ENCODE assay signal across 8 cellular contexts in the genomic region with DNA sequence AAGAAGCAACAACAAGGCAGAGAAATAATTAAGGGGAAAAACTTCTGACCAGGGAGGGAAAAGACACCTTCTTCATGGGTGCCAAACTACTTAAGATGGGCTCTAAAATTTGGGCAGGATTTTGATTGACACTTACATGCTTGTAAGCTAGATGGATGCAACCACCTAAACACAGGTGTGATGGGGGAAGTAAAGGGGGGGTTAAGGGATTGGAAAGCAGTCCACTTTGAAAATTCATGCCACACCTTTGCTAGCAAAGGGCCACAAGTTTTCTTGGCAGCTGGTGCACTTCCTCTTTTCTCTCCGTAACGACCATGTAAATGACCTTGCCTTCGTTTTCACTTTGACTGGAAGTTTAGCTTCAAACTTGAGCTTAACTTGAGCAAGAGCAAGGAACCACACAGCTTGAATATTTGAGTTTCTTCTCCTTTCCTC. TPM values are rescaled to one million over a fixed set of nuclear protein-coding genes. Genes with fewer than 3 reads are reported as not detected.
DNase-seq lines count a peak whose midpoint lies in the region; ATAC-seq and TF ChIP-seq lines count a peak whose summit lies in the region.

No MANE protein-coding gene starts in this region.

- no peaks in the 10 kb centered on the region for H3K27me3 ChIP-seq in MM.1S (replicated peaks; ENCODE audit: insufficient read depth, low read length)
- no peaks in the 10 kb centered on the region for H3K27me3 ChIP-seq in right cardiac atrium (ENCODE audit: control insufficient read depth, insufficient read depth)
- H3K27me3 ChIP-seq in mesendoderm (ENCODE audit: insufficient read depth, low read length, poor library complexity): no peaks in the 10 kb centered on the region
- no peaks in the 10 kb centered on the region for H3K27me3 ChIP-seq in aorta (ENCODE audit: control insufficient read depth in 1 of 2, insufficient read depth in 2 of 2, low read length in 1 of 2)

- H3F3A ChIP-seq in MM.1S (ENCODE audit: insufficient read depth, low read length): peaks cover 22% of the 10 kb centered on the region

- peak overlapping the region; percentile 77 for H2AFZ ChIP-seq in MM.1S (ENCODE audit: low read length)

- no peaks in the 10 kb centered on the region for H3K36me3 Mint-ChIP-seq in MCF 10A (ENCODE audit: insufficient read depth, unreplicated experiment)

- no peaks in the 10 kb centered on the region for H3K4me1 Mint-ChIP-seq in MCF 10A (ENCODE audit: insufficient read depth, unreplicated experiment)

- H3K79me1 ChIP-seq in mesendoderm (ENCODE audit: low read length): no peaks in the 10 kb centered on the region

- no peak overlapping the region for H2BK15ac ChIP-seq in mesendoderm (replicated peaks; ENCODE audit: low read depth)

- TF ChIP-seq CTCF in MM.1S (IDR thresholded peaks at IDR 0.05; ENCODE audit: low read length): no peak
- TF ChIP-seq CTCF in MCF 10A (IDR thresholded peaks at IDR 0.05; ENCODE audit: unreplicated experiment): no peak

- H3K4me3 ChIP-seq in MM.1S (ENCODE audit: low read length) (peak overlapping the region; percentile 49), right cardiac atrium (ENCODE audit: low read length) (no peak overlapping the region), mesendoderm (ENCODE audit: low read length) (no peak overlapping the region), aorta (ENCODE audit: low read length in 2 of 2) (no peak overlapping the region)

- POLR2A ChIA-PET in MCF 10A (lab: Yijun Ruan, JAX): interaction anchor here (1.2 to 1.6 kb wide), 2 partner anchors 13 to 42 kb away, joined by 5 read pairs; a partner anchor contains a TSS

- H3K18ac ChIP-seq in mesendoderm (ENCODE audit: low read length): no peak overlapping the region

- H2AK5ac ChIP-seq in mesendoderm (ENCODE audit: low read length): no peak overlapping the region

- H3K23ac ChIP-seq in mesendoderm (ENCODE audit: low read length): no peak overlapping the region

- H3K56ac ChIP-seq in mesendoderm (ENCODE audit: low read length): no peak overlapping the region

- CTCF ChIA-PET in MCF 10A (lab: Yijun Ruan, JAX): no interaction called here

- H3K9ac ChIP-seq in MM.1S (ENCODE audit: low read length) (peak overlapping the region; percentile 52), mesendoderm (ENCODE audit: low read length) (no peak overlapping the region)

- ATAC-seq in GM18508 (IDR thresholded peaks at IDR 0.05; ENCODE audit: insufficient read depth, unreplicated experiment): peak; percentile 89
- peak; percentile 95 for ATAC-seq in GM21737 (IDR thresholded peaks at IDR 0.05; ENCODE audit: unreplicated experiment)
- ATAC-seq in right cardiac atrium: no peak
- ATAC-seq in aorta (ENCODE audit: low FRiP score): no peak

- H3K36me3 ChIP-seq in MM.1S (replicated peaks; ENCODE audit: insufficient read depth, low read length) (no peaks in the 10 kb centered on the region), mesendoderm (ENCODE audit: control insufficient read depth, insufficient read depth, low read length) (no peaks in the 10 kb centered on the region), aorta (ENCODE audit: control insufficient read depth in 1 of 2, insufficient read depth in 2 of 2, low read length in 1 of 2) (no peaks in the 10 kb centered on the region)

- no peaks in the 10 kb centered on the region for H3K9me3 Mint-ChIP-seq in MCF 10A (ENCODE audit: unreplicated experiment)

- H2BK120ac ChIP-seq in mesendoderm (ENCODE audit: low read depth, low read length): no peak overlapping the region

- intact Hi-C loops in right cardiac atrium (cut with DNase I): no loop called here
- intact Hi-C loops in MCF 10A (cut with micrococcal nuclease): no loop called here
- intact Hi-C loops in aorta (cut with DNase I): no loop called here

- BruUV-seq in MCF 10A (replicated peaks; lab: Mats Ljungman, UMichigan): no TSS peak

- no peak overlapping the region for H3K4me3 Mint-ChIP-seq in MCF 10A (ENCODE audit: unreplicated experiment)

- DNase-seq in MM.1S (peak; percentile 83), right cardiac atrium (no peak), mesendoderm (no peak), NCI-H1930 (lab: John Stamatoyannopoulos, UW) (no peak), MCF 10A (ENCODE audit: unreplicated experiment) (no peak), aorta (no peak)

- H3K27ac ChIP-seq in MM.1S (ENCODE audit: low read length): peak overlapping the region; percentile 79
- peak overlapping the region; percentile 51 for H3K27ac ChIP-seq in right cardiac atrium (ENCODE audit: low read length)
- H3K27ac ChIP-seq in mesendoderm (ENCODE audit: low read depth, low read length): no peak overlapping the region
- H3K27ac ChIP-seq in aorta (ENCODE audit: low read depth in 1 of 2, low read length in 2 of 2): no peak overlapping the region

- no peaks in the 10 kb centered on the region for H4K20me1 ChIP-seq in MM.1S (ENCODE audit: insufficient read depth, low read length)

- peaks cover 18% of the 10 kb centered on the region for H3K4me1 ChIP-seq in MM.1S (ENCODE audit: low read length)
- H3K4me1 ChIP-seq in right cardiac atrium (ENCODE audit: control insufficient read depth, insufficient read depth, low read length): no peaks in the 10 kb centered on the region
- H3K4me1 ChIP-seq in mesendoderm (ENCODE audit: control insufficient read depth, low read depth, low read length): no peaks in the 10 kb centered on the region
- no peaks in the 10 kb centered on the region for H3K4me1 ChIP-seq in aorta (ENCODE audit: control insufficient read depth in 1 of 2, insufficient read depth in 2 of 2, low read length in 2 of 2)

- H3K4me2 ChIP-seq in MM.1S (ENCODE audit: low read depth, low read length) (peak overlapping the region; percentile 78), mesendoderm (ENCODE audit: low read length) (no peak overlapping the region)

- no peak overlapping the region for H4K8ac ChIP-seq in mesendoderm (ENCODE audit: low read depth, low read length)

- H3K4ac ChIP-seq in mesendoderm (ENCODE audit: low read depth, low read length): no peak overlapping the region

- H3K79me2 ChIP-seq in MM.1S (ENCODE audit: low read length) (no peaks in the 10 kb centered on the region), mesendoderm (ENCODE audit: control insufficient read depth, insufficient read depth, low read length) (no peaks in the 10 kb centered on the region)

- no peak overlapping the region for H3K27ac Mint-ChIP-seq in MCF 10A (ENCODE audit: low read depth, unreplicated experiment)

- no peak overlapping the region for H4K5ac ChIP-seq in mesendoderm (ENCODE audit: low read length)

- H2BK5ac ChIP-seq in mesendoderm (ENCODE audit: low read length): no peak overlapping the region

- 11% methylated on average over 3 of the region's 3 CpGs for WGBS in right cardiac atrium
- WGBS in mesendoderm (ENCODE audit: extremely low coverage, insufficient coverage, low lambda C conversion rate): no CpG with 5 or more reads among the region's 3 CpGs
- 14 to 17% methylated on average over 3 of the region's 3 CpGs for WGBS in aorta, 2 donors

- no peaks in the 10 kb centered on the region for H3K9me2 ChIP-seq in MM.1S (replicated peaks; ENCODE audit: insufficient read depth, low read length)

- no peaks in the 10 kb centered on the region for H3K9me3 ChIP-seq in MM.1S (replicated peaks; ENCODE audit: insufficient read depth, low read length)
- H3K9me3 ChIP-seq in right cardiac atrium (ENCODE audit: control insufficient read depth, low read length): no peaks in the 10 kb centered on the region
- no peaks in the 10 kb centered on the region for H3K9me3 ChIP-seq in aorta (ENCODE audit: control insufficient read depth, low read length)

- H3K27me3 Mint-ChIP-seq in MCF 10A (ENCODE audit: insufficient read depth, unreplicated experiment): no peaks in the 10 kb centered on the region

RNA-seq across cellular contexts. Expression of a gene that starts 14.3 kb away (rescaled TPM):
- total RNA-seq in right cardiac atrium (100 to 1,000 TPM; 545 to 768 (median 595) TPM), MCF 10A (2022) (264 and 271 TPM in 2 replicates), aorta (100 to 1,000 TPM; 251 to 297 TPM)
- polyA plus RNA-seq in right cardiac atrium (187 TPM), aorta (100 to 1,000 TPM in 1 of 2 donors, 10 to 100 TPM in 1; 97.0 to 104 TPM)
- 91.6 TPM for polyA plus RNA-seq in mesendoderm (2013, experiment 1 of 2)
- polyA plus RNA-seq in mesendoderm (2013, experiment 2 of 2): 93.2 TPM

RNA-seq across cellular contexts. Expression of a gene that starts 40.6 kb away (rescaled TPM):
- 10 to 100 TPM; 42.6 to 71.3 (median 53.5) TPM for total RNA-seq in right cardiac atrium
- 44.2 TPM for polyA plus RNA-seq in right cardiac atrium
- 10.7 TPM for polyA plus RNA-seq in mesendoderm (2013, experiment 1 of 2)
- 11.0 TPM for polyA plus RNA-seq in mesendoderm (2013, experiment 2 of 2)
- total RNA-seq in MCF 10A (2022): 38.4 and 75.6 TPM in 2 replicates
- 10 to 100 TPM; 46.0 to 53.1 TPM for total RNA-seq in aorta
- 10 to 100 TPM; 18.5 to 30.4 TPM for polyA plus RNA-seq in aorta

Comparison
In these comparisons a context has a peak if more than half of its experiments do, and no peak if none do; other contexts are left out.
1. ATAC-seq: peak in GM18508 (single experiment) and GM21737 (single experiment); none in right cardiac atrium (0 of 2) and aorta (single experiment).
2. H3K27ac ChIP-seq: peak in MM.1S (single experiment) and right cardiac atrium (single experiment); none in mesendoderm (single experiment) and aorta (0 of 2).